In genomic region chr5:116571568-116572321, GRCh38 we compare ENCODE assay signal across 8 cellular contexts. TPM values are rescaled to one million over a fixed set of nuclear protein-coding genes. Genes with fewer than 3 reads are reported as not detected.
DNase-seq lines count a peak whose midpoint lies in the region; ATAC-seq and TF ChIP-seq lines count a peak whose summit lies in the region.

No MANE protein-coding gene starts in this region.

- ATAC-seq in lung (ENCODE audit: insufficient read depth, low FRiP score): no peak
- ATAC-seq in GM21723 (IDR thresholded peaks at IDR 0.05; ENCODE audit: unreplicated experiment): no peak

- H3K27me3 Mint-ChIP-seq in chondrocyte (ENCODE audit: low read depth): peaks cover 8% of the 10 kb centered on the region

- H3K27me3 ChIP-seq in lung (ENCODE audit: control insufficient read depth, insufficient read depth): peaks cover 3% of the 10 kb centered on the region
- peaks cover 0 to 42% of the 10 kb centered on the region in 2 donors for H3K27me3 ChIP-seq in tibial artery

- peak overlapping the region; percentile 84 for H3K4me3 Mint-ChIP-seq in chondrocyte (ENCODE audit: unreplicated experiment)

- peaks cover 0 to 22% of the 10 kb centered on the region in 2 donors for H3K4me1 ChIP-seq in lung (ENCODE audit: control insufficient read depth in 2 of 2, insufficient read depth in 2 of 2, low read length in 2 of 2)
- peaks cover 0 to 43% (median 36%) of the 10 kb centered on the region in 4 donors for H3K4me1 ChIP-seq in tibial artery

- H3K9me3 Mint-ChIP-seq in chondrocyte (ENCODE audit: low read depth): no peaks in the 10 kb centered on the region

- peak overlapping the region; percentile 69 for H3K4me3 ChIP-seq in lung
- peak overlapping the region; percentile 61 to 73 for H3K4me3 ChIP-seq in tibial artery

- no peak overlapping the region for H3K27ac Mint-ChIP-seq in chondrocyte (ENCODE audit: unreplicated experiment)

- intact Hi-C loops in tibial artery (cut with DNase I; ENCODE audit: low total_unique reads): loop anchor here (10.0 kb wide), 1 partner anchor 193 kb away; no protein-coding TSS in a partner anchor

- H3K27ac ChIP-seq in lung (ENCODE audit: low read depth in 1 of 2, low read length in 1 of 2): peak overlapping the region in 1 of 2 donors; percentile 49
- no peak overlapping the region for H3K27ac ChIP-seq in tibial artery

- peaks cover 31% of the 10 kb centered on the region for H3K4me1 Mint-ChIP-seq in chondrocyte (ENCODE audit: low read depth)

- peak; percentile 11 for DNase-seq in NCI-H1694 treated with DMSO at 0.1 percent for 48 hours (lab: John Stamatoyannopoulos, UW)
- no peak for DNase-seq in NCI-H1694 (lab: John Stamatoyannopoulos, UW)
- no peak for DNase-seq in chondrocyte (ENCODE audit: low spot score)
- no peak for DNase-seq in lung (ENCODE audit: low spot score)
- DNase-seq in tibial artery: no peak
- no peak for DNase-seq in GDM1 (lab: John Stamatoyannopoulos, UW)
- no peak for DNase-seq in NK-92 (lab: John Stamatoyannopoulos, UW; ENCODE audit: unreplicated experiment)

- H3K36me3 ChIP-seq in lung (ENCODE audit: control insufficient read depth in 2 of 2, insufficient read depth in 2 of 2, low read length in 2 of 2): no peaks in the 10 kb centered on the region
- H3K36me3 ChIP-seq in tibial artery: no peaks in the 10 kb centered on the region

- TF ChIP-seq CTCF in chondrocyte (IDR thresholded peaks at IDR 0.05) (peak; percentile 32), lung (IDR thresholded peaks at IDR 0.05; ENCODE audit: control extremely low read depth, extremely low read depth) (no peak), tibial artery (IDR thresholded peaks at IDR 0.05) (no peak)

- 33 to 35% methylated on average over 16 of the region's 16 CpGs for WGBS in lung, 2 donors

- H3K36me3 Mint-ChIP-seq in chondrocyte (ENCODE audit: low read depth): no peaks in the 10 kb centered on the region

- H3K9me3 ChIP-seq in lung (ENCODE audit: control insufficient read depth in 2 of 2, insufficient read depth in 1 of 2, low read length in 1 of 2) (no peaks in the 10 kb centered on the region), tibial artery (no peaks in the 10 kb centered on the region)

RNA-seq across cellular contexts. Expression of gene SEMA6A, which starts 2.9 kb away (rescaled TPM):
- total RNA-seq in chondrocyte (3.5 to 4.9 TPM (median 3.9 TPM) in 3 replicates), lung (10 to 100 TPM; 17.7 to 31.6 TPM)
- 1 to 10 TPM; 3.4 to 6.2 TPM for polyA plus RNA-seq in lung
